9 cellular contexts compared by ENCODE assay signal in genomic region chr15:50425219-50425618, GRCh38. TPM values are rescaled to one million over a fixed set of nuclear protein-coding genes. Genes with fewer than 3 reads are reported as not detected.
DNase-seq lines count a peak whose midpoint lies in the region; ATAC-seq and TF ChIP-seq lines count a peak whose summit lies in the region.
"Had no signal": no experiment of that assay in that cellular context is flagged by ENCODE, and none has a peak within 500 bp of the region (broad histone marks: within the 10 kb centered on the region; RNA-seq: fewer than 3 reads in every experiment).

No MANE protein-coding gene starts in this region.

- peaks cover 25% of the 10 kb centered on the region for H3K36me3 Mint-ChIP-seq in CD8-positive, alpha-beta T cell
- H3K36me3 Mint-ChIP-seq in endodermal cell (ENCODE audit: low read depth): peaks cover 5% of the 10 kb centered on the region

- H2AK5ac ChIP-seq in neuronal stem cell (ENCODE audit: low read depth, low read length): no peak overlapping the region

- H3K27me3 Mint-ChIP-seq in CD8-positive, alpha-beta T cell (ENCODE audit: low read depth): no peaks in the 10 kb centered on the region
- no peaks in the 10 kb centered on the region for H3K27me3 Mint-ChIP-seq in endodermal cell (ENCODE audit: insufficient read depth)

- no peak overlapping the region for H2BK120ac ChIP-seq in neuronal stem cell (ENCODE audit: low read depth, low read length)

- no peak overlapping the region for H2BK5ac ChIP-seq in neuronal stem cell (ENCODE audit: low read length)

- peak overlapping the region; percentile 91 for H3K27ac ChIP-seq in CD8-positive, alpha-beta T cell (ENCODE audit: low read depth, low read length)
- no peak overlapping the region for H3K27ac ChIP-seq in OCI-LY1 (ENCODE audit: low read depth, low read length, poor library complexity, severe bottlenecking)
- no peak overlapping the region for H3K27ac ChIP-seq in endodermal cell (ENCODE audit: low read depth, low read length)
- H3K27ac ChIP-seq in neuronal stem cell (replicated peaks; ENCODE audit: low read length): no peak overlapping the region

- H3K4ac ChIP-seq in neuronal stem cell (ENCODE audit: low read length): no peak overlapping the region

- peak overlapping the region; percentile 99 for H3K27ac Mint-ChIP-seq in CD8-positive, alpha-beta T cell
- H3K27ac Mint-ChIP-seq in endodermal cell: peak overlapping the region; percentile 99

- peak overlapping the region; percentile 83 for H3K9ac ChIP-seq in OCI-LY1 (ENCODE audit: low read length)
- peak overlapping the region; percentile 92 for H3K9ac ChIP-seq in endodermal cell (ENCODE audit: extremely low read depth, low read length, poor library complexity, severe bottlenecking)
- H3K9ac ChIP-seq in neuronal stem cell (ENCODE audit: low read depth, low read length, poor library complexity): no peak overlapping the region

- whole genome bisulfite sequencing in endodermal cell (ENCODE audit: insufficient coverage in 1 of 2, insufficient read length in 1 of 2), 2 experiments: 50 to 52% methylated on average over 5 of the region's 5 CpGs
- no CpG with 5 or more reads among the region's 5 CpGs for WGBS in neuronal stem cell (ENCODE audit: extremely low coverage in 2 of 2, insufficient read length in 2 of 2, insufficient replicate concordance in 1 of 2), 2 donors

- intact Hi-C loops in CD8-positive, alpha-beta T cell (cut with DNase I, micrococcal nuclease): loop anchor here (2.0 to 10.0 kb wide), 6 partner anchors 262 to 1378 kb away; partner anchors contain the start of genes AP4E1 (in 1 of the 2), COPS2 (in 1 of the 2), DTWD1 (in 1 of the 2) and FAM227B (in 1 of the 2)

- CTCF ChIA-PET in CD8-positive, alpha-beta T cell (lab: Charles Lee): interaction anchor here (1.1 to 1.2 kb wide), 2 partner anchors 15 to 70 kb away, joined by 3 to 4 read pairs; partner anchors contain the start of gene GABPB1

- H2AFZ ChIP-seq in OCI-LY1 (ENCODE audit: low read length) (no peak overlapping the region), neuronal stem cell (ENCODE audit: low read length) (no peak overlapping the region)

- no peak for ATAC-seq in CD8-positive, alpha-beta T cell

- peaks cover 57% of the 10 kb centered on the region for H3K79me2 ChIP-seq in OCI-LY1 (ENCODE audit: insufficient read depth, low read length)

- no peak overlapping the region for H4K91ac ChIP-seq in neuronal stem cell (ENCODE audit: low read depth, low read length, poor library complexity)

- H2BK15ac ChIP-seq in neuronal stem cell (ENCODE audit: low read length): no peak overlapping the region

- POLR2A ChIA-PET in CD8-positive, alpha-beta T cell (lab: Charles Lee): interaction anchor here (0.6 to 3.8 kb wide), 3 partner anchors 53 to 105 kb away, joined by 6 to 34 read pairs (median 7); partner anchors contain the start of gene GABPB1

- H4K20me1 ChIP-seq in OCI-LY1 (ENCODE audit: insufficient read depth, low read length): no peaks in the 10 kb centered on the region

- no peak overlapping the region for H3K14ac ChIP-seq in neuronal stem cell (ENCODE audit: low read length)

- no peaks in the 10 kb centered on the region for H3K9me2 ChIP-seq in OCI-LY1 (ENCODE audit: low read depth, low read length)

- H3K4me1 ChIP-seq in CD8-positive, alpha-beta T cell (ENCODE audit: insufficient read depth, low read length): peaks cover 33% of the 10 kb centered on the region
- peaks cover 21% of the 10 kb centered on the region for H3K4me1 ChIP-seq in OCI-LY1 (ENCODE audit: insufficient read depth, low read length, severe bottlenecking)
- no peaks in the 10 kb centered on the region for H3K4me1 ChIP-seq in endodermal cell (ENCODE audit: control insufficient read depth, insufficient read depth, low read length)
- peaks cover 0 to 7% of the 10 kb centered on the region in 2 donors for H3K4me1 ChIP-seq in neuronal stem cell (ENCODE audit: control insufficient read depth in 2 of 2, insufficient read depth in 1 of 2, low read depth in 1 of 2, low read length in 2 of 2)

- H3K27me3 ChIP-seq in CD8-positive, alpha-beta T cell (ENCODE audit: insufficient read depth, low read length): no peaks in the 10 kb centered on the region
- H3K27me3 ChIP-seq in OCI-LY1 (ENCODE audit: insufficient read depth, low read length): no peaks in the 10 kb centered on the region
- no peaks in the 10 kb centered on the region for H3K27me3 ChIP-seq in endodermal cell (ENCODE audit: control insufficient read depth, insufficient read depth, low read length, poor library complexity, severe bottlenecking)
- no peaks in the 10 kb centered on the region for H3K27me3 ChIP-seq in neuronal stem cell (ENCODE audit: control insufficient read depth in 3 of 3, insufficient read depth in 3 of 3, low read depth in 1 of 3, low read length in 3 of 3)

- H3K23ac ChIP-seq in neuronal stem cell (ENCODE audit: low read depth, low read length, poor library complexity): no peak overlapping the region

- no peak overlapping the region for H2BK12ac ChIP-seq in neuronal stem cell (ENCODE audit: low read length)

- DNase-seq in CD8-positive, alpha-beta T cell: no peak
- DNase-seq in endodermal cell: no peak
- DNase-seq in neuronal stem cell (ENCODE audit: low spot score): no peak
- DNase-seq in COLO668 (lab: John Stamatoyannopoulos, UW; ENCODE audit: unreplicated experiment): no peak
- no peak for DNase-seq in NCI-H2029 treated with DMSO at 0.1 percent for 48 hours (lab: John Stamatoyannopoulos, UW)
- no peak for DNase-seq in effector CD4-positive, alpha-beta T cell
- no peak for DNase-seq in HK-2 (ENCODE audit: unreplicated experiment)
- DNase-seq: HCEC 1CT had no signal

- H3K4me1 Mint-ChIP-seq in CD8-positive, alpha-beta T cell (ENCODE audit: low read depth): peaks cover 51% of the 10 kb centered on the region
- peaks cover 16% of the 10 kb centered on the region for H3K4me1 Mint-ChIP-seq in endodermal cell

- no peaks in the 10 kb centered on the region for H3K9me3 Mint-ChIP-seq in CD8-positive, alpha-beta T cell
- no peaks in the 10 kb centered on the region for H3K9me3 Mint-ChIP-seq in endodermal cell

- H3K79me1 ChIP-seq in neuronal stem cell (ENCODE audit: low read depth, low read length): peaks cover 6% of the 10 kb centered on the region

- no peak for TF ChIP-seq CTCF in CD8-positive, alpha-beta T cell (IDR thresholded peaks at IDR 0.05)
- no peak for TF ChIP-seq CTCF in OCI-LY1 (IDR thresholded peaks at IDR 0.05; ENCODE audit: low read length)
- TF ChIP-seq CTCF in endodermal cell (conservative IDR thresholded peaks at IDR 0.05): no peak

- no peaks in the 10 kb centered on the region for H3K9me3 ChIP-seq in CD8-positive, alpha-beta T cell (ENCODE audit: low read length)
- no peaks in the 10 kb centered on the region for H3K9me3 ChIP-seq in OCI-LY1 (ENCODE audit: low read length)
- no peaks in the 10 kb centered on the region for H3K9me3 ChIP-seq in endodermal cell (ENCODE audit: control insufficient read depth, low read length)
- no peaks in the 10 kb centered on the region for H3K9me3 ChIP-seq in neuronal stem cell (replicated peaks in 1 of 2; ENCODE audit: control insufficient read depth in 2 of 2, insufficient read depth in 1 of 2, low read depth in 1 of 2, low read length in 2 of 2)

- no peaks in the 10 kb centered on the region for H3F3A ChIP-seq in OCI-LY1 (ENCODE audit: insufficient read depth, low read length)

- H3K4me3 ChIP-seq in CD8-positive, alpha-beta T cell (ENCODE audit: low read depth, low read length): peak overlapping the region; percentile 84
- H3K4me3 ChIP-seq in OCI-LY1 (ENCODE audit: low read depth, low read length, poor library complexity, severe bottlenecking) (peak overlapping the region; percentile 92), endodermal cell (ENCODE audit: low read length) (peak overlapping the region; percentile 95), neuronal stem cell (ENCODE audit: low read length in 2 of 2) (peak overlapping the region; percentile 88 to 97)

- no peaks in the 10 kb centered on the region for H3K36me3 ChIP-seq in CD8-positive, alpha-beta T cell (ENCODE audit: insufficient read depth, low read length)
- H3K36me3 ChIP-seq in OCI-LY1 (ENCODE audit: insufficient read depth, low read length): peaks cover 5% of the 10 kb centered on the region; the same call in 1 of the 2 replicates
- H3K36me3 ChIP-seq in endodermal cell (ENCODE audit: control insufficient read depth, insufficient read depth, low read length): peaks cover 11% of the 10 kb centered on the region
- H3K36me3 ChIP-seq in neuronal stem cell (replicated peaks in 1 of 2; ENCODE audit: control insufficient read depth in 2 of 2, insufficient read depth in 2 of 2, low read length in 2 of 2): peaks cover 3 to 19% of the 10 kb centered on the region in 2 donors

- no peak overlapping the region for H3K18ac ChIP-seq in neuronal stem cell (ENCODE audit: low read length)

- H4K8ac ChIP-seq in neuronal stem cell (ENCODE audit: low read depth, low read length): no peak overlapping the region

- H3K4me3 Mint-ChIP-seq in CD8-positive, alpha-beta T cell: peak overlapping the region; percentile 98
- H3K4me3 Mint-ChIP-seq in endodermal cell: peak overlapping the region; percentile 99

- H3K4me2 ChIP-seq in OCI-LY1 (ENCODE audit: low read length) (peak overlapping the region; percentile 85), neuronal stem cell (ENCODE audit: insufficient read depth, low read length, poor library complexity, severe bottlenecking) (peak overlapping the region; percentile 50)

RNA-seq across cellular contexts. Expression of gene USP8, which starts 1.0 kb away (rescaled TPM):
- 10 to 100 TPM; 59.5 to 61.5 TPM for total RNA-seq in CD8-positive, alpha-beta T cell
- 10 to 100 TPM; 71.1 to 74.3 TPM for total RNA-seq in endodermal cell
- polyA plus RNA-seq in endodermal cell (2013, experiment 1 of 2): 40.5 TPM
- polyA plus RNA-seq in endodermal cell (2013, experiment 2 of 2): 38.2 TPM
- 26.7 TPM for polyA plus RNA-seq in neuronal stem cell (2013, experiment 1 of 2)
- 28.1 TPM for polyA plus RNA-seq in neuronal stem cell (2013, experiment 2 of 2)
